8 cellular contexts compared by ENCODE assay signal in genomic region chr12:34033628-34034296, GRCh38.
A peak's percentile ranks its signal among the peaks of the same experiment; 100 is the strongest.
DNase-seq lines count a peak whose midpoint lies in the region; ATAC-seq, FAIRE-seq and TF ChIP-seq lines count a peak whose summit lies in the region.

No MANE protein-coding gene starts in this region.

- no peak for ATAC-seq in HG02970 (IDR thresholded peaks at IDR 0.05; ENCODE audit: low FRiP score, unreplicated experiment)
- ATAC-seq in GM18520 (IDR thresholded peaks at IDR 0.05; ENCODE audit: unreplicated experiment) = no peak

- peak; percentile 98 for FAIRE-seq in A204.1 (lab: Jason Lieb, UNC)
- FAIRE-seq in RCC 7860 (lab: Jason Lieb, UNC) = peak; percentile 88
- no peak for FAIRE-seq in urothelium cell line (lab: Jason Lieb, UNC)

- TF ChIP-seq CTCF in GM12873 (IDR thresholded peaks at IDR 0.05; ENCODE audit: insufficient read depth, low read depth, low read length, missing control alignments) = peak; percentile 30

- DNase-seq in RCC 7860 (ENCODE audit: low spot score) = no peak
- DNase-seq in fibroblast of the conjunctiva (ENCODE audit: low read depth) = peak; percentile 3
- peak; percentile 11 for DNase-seq in urothelium cell line (ENCODE audit: low spot score)
- DNase-seq in SKM-1 treated with dmso at 0.1 percent for 144 hours (lab: John Stamatoyannopoulos, UW; ENCODE audit: unreplicated experiment) = no peak

Comparison
In these comparisons a context has a peak if more than half of its experiments do, and no peak if none do; other contexts are left out.
1. DNase-seq: peak in fibroblast of the conjunctiva (single experiment) and urothelium cell line (single experiment); none in RCC 7860 (single experiment) and SKM-1 treated with dmso at 0.1 percent for 144 hours (single experiment).